31 cellular contexts compared by ENCODE assay signal in the genomic region with DNA sequence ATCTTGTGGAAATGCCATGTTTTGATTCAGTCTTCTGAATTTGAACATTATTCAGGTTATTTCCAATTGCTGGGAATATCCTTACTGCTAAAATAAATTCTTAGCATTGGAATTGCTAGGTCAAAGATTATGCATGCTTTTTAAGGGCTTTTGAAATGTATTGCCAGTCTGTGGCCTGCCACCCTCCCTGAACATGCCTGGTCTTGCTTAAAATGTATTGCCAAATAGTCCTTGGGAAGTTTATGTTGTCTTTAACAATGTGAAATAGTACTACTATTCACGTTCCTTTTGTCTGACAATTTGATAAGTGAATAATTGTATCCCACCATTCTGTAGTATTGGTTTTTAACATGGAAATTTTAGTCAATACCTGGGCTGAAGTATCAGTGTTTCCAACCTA. TPM values are rescaled to one million over a fixed set of nuclear protein-coding genes. Genes with fewer than 3 reads are reported as not detected.
A peak's percentile ranks its signal among the peaks of the same experiment; 100 is the strongest.
DNase-seq lines count a peak whose midpoint lies in the region; ATAC-seq and TF ChIP-seq lines count a peak whose summit lies in the region.
"Had no signal": no experiment of that assay in that cellular context is flagged by ENCODE, and none has a peak within 500 bp of the region (broad histone marks: within the 10 kb centered on the region; RNA-seq: fewer than 3 reads in every experiment).

No MANE protein-coding gene starts in this region.

- no peak overlapping the region for H3K4ac ChIP-seq in IMR-90 (ENCODE audit: low read depth, low read length)
- no peak overlapping the region for H3K4ac ChIP-seq in mesenchymal stem cell (ENCODE audit: low read depth in 1 of 2, low read length in 2 of 2)

- H3K9me3 ChIP-seq in IMR-90 (ENCODE audit: control insufficient read depth, insufficient read depth, low read length) (no peaks in the 10 kb centered on the region), mesenchymal stem cell (ENCODE audit: control insufficient read depth, low read length) (no peaks in the 10 kb centered on the region)
- H3K9me3 ChIP-seq: BLaER1 treated with 17β-estradiol and CSF1 and Interleukin-3, amounts not matched to agents 10 nM and 100 nM; esophagus muscularis mucosa; lower lobe of right lung; mucosa of descending colon; pancreas; spleen; upper lobe of right lung had no signal

- no peaks in the 10 kb centered on the region for H3K27me3 ChIP-seq in IMR-90 (ENCODE audit: control insufficient read depth, insufficient read depth, low read length)
- no peaks in the 10 kb centered on the region for H3K27me3 ChIP-seq in mesenchymal stem cell (ENCODE audit: control insufficient read depth in 1 of 2, insufficient read depth in 1 of 2, low read length in 2 of 2)
- H3K27me3 ChIP-seq: BLaER1 treated with 17β-estradiol and CSF1 and Interleukin-3, amounts not matched to agents 10 nM and 100 nM; esophagus muscularis mucosa; pancreas; spleen; upper lobe of right lung had no signal

- H3K27me3 Mint-ChIP-seq in activated T-cell treated with anti-CD3 and anti-CD28 coated beads, Interleukin-2, amount 50 U/mL, for 72 hours (ENCODE audit: low read depth): no peaks in the 10 kb centered on the region
- no peaks in the 10 kb centered on the region for H3K27me3 Mint-ChIP-seq in activated T-cell treated with anti-CD3 and anti-CD28 coated beads, Interleukin-2, amount 50 U/mL, for 4 hours (ENCODE audit: low read depth)
- no peaks in the 10 kb centered on the region for H3K27me3 Mint-ChIP-seq in activated naive CD8-positive, alpha-beta T cell treated with anti-CD3 and anti-CD28 coated beads, Interleukin-2, amount 50 U/mL, for 24 hours

- whole genome bisulfite sequencing in IMR-90 (ENCODE audit: extremely low coverage in 2 of 2, insufficient read length in 1 of 2), 2 experiments: no CpG with 5 or more reads among the region's 1 CpG
- WGBS in mesenchymal stem cell: no CpG with 5 or more reads among the region's 1 CpG

- H3K14ac ChIP-seq in IMR-90 (replicated peaks; ENCODE audit: low read depth, low read length): no peak overlapping the region
- no peak overlapping the region for H3K14ac ChIP-seq in mesenchymal stem cell (ENCODE audit: low read length in 2 of 2)

- H2AK5ac ChIP-seq in IMR-90 (ENCODE audit: low read depth, low read length) (no peak overlapping the region), mesenchymal stem cell (ENCODE audit: low read length, severe bottlenecking) (no peak overlapping the region)

- H3K4me3 ChIP-seq in IMR-90 (ENCODE audit: insufficient read depth, low read depth, low read length) (no peak overlapping the region), mesenchymal stem cell (ENCODE audit: insufficient read depth in 1 of 2, low read depth in 1 of 2, low read length in 2 of 2) (no peak overlapping the region)
- H3K4me3 ChIP-seq: BLaER1 treated with 17β-estradiol and CSF1 and Interleukin-3, amounts not matched to agents 10 nM and 100 nM; coronary artery; esophagus muscularis mucosa; lower lobe of right lung; mucosa of descending colon; pancreas; spleen; upper lobe of right lung had no signal

- intact Hi-C loops in IMR-90 (cut with micrococcal nuclease): no loop called here

- H3K4me1 Mint-ChIP-seq in activated T-cell treated with anti-CD3 and anti-CD28 coated beads, Interleukin-2, amount 50 U/mL, for 72 hours (ENCODE audit: low read depth): peaks cover 16% of the 10 kb centered on the region
- peaks cover 23% of the 10 kb centered on the region for H3K4me1 Mint-ChIP-seq in activated T-cell treated with anti-CD3 and anti-CD28 coated beads, Interleukin-2, amount 50 U/mL, for 4 hours (ENCODE audit: low read depth)
- H3K4me1 Mint-ChIP-seq in activated naive CD8-positive, alpha-beta T cell treated with anti-CD3 and anti-CD28 coated beads, Interleukin-2, amount 50 U/mL, for 24 hours: peaks cover 17% of the 10 kb centered on the region

- no peak for TF ChIP-seq RAD21 in IMR-90 (IDR thresholded peaks at IDR 0.05; ENCODE audit: low read length)

- H3K4me3 Mint-ChIP-seq in activated T-cell treated with anti-CD3 and anti-CD28 coated beads, Interleukin-2, amount 50 U/mL, for 72 hours: no peak overlapping the region
- H3K4me3 Mint-ChIP-seq in activated T-cell treated with anti-CD3 and anti-CD28 coated beads, Interleukin-2, amount 50 U/mL, for 4 hours: no peak overlapping the region
- H3K4me3 Mint-ChIP-seq in activated naive CD8-positive, alpha-beta T cell treated with anti-CD3 and anti-CD28 coated beads, Interleukin-2, amount 50 U/mL, for 24 hours: no peak overlapping the region
- H3K4me3 Mint-ChIP-seq: H9 had no signal

- H2AFZ ChIP-seq in IMR-90 (replicated peaks; ENCODE audit: low read length, poor library complexity) (no peak overlapping the region), mesenchymal stem cell (ENCODE audit: low read depth, low read length) (no peak overlapping the region)

- H2BK12ac ChIP-seq in mesenchymal stem cell (ENCODE audit: low read length in 2 of 2): no peak overlapping the region

- peaks cover 10 to 35% of the 10 kb centered on the region in 2 donors for H3K36me3 Mint-ChIP-seq in activated T-cell treated with anti-CD3 and anti-CD28 coated beads, Interleukin-2, amount 50 U/mL, for 72 hours (ENCODE audit: insufficient read depth in 2 of 2)
- H3K36me3 Mint-ChIP-seq in activated T-cell treated with anti-CD3 and anti-CD28 coated beads, Interleukin-2, amount 50 U/mL, for 4 hours (ENCODE audit: insufficient read depth): peaks cover 45% of the 10 kb centered on the region
- peaks cover 63% of the 10 kb centered on the region for H3K36me3 Mint-ChIP-seq in activated naive CD8-positive, alpha-beta T cell treated with anti-CD3 and anti-CD28 coated beads, Interleukin-2, amount 50 U/mL, for 24 hours (ENCODE audit: low read depth)

- ATAC-seq in activated T-cell treated with anti-CD3 and anti-CD28 coated beads, Interleukin-2, amount 50 U/mL, for 72 hours (replicated peaks in 1 of 2): no peak
- ATAC-seq in activated T-cell treated with anti-CD3 and anti-CD28 coated beads, Interleukin-2, amount 50 U/mL, for 4 hours: no peak
- ATAC-seq in IMR-90 (ENCODE audit: low read depth): no peak
- no peak for ATAC-seq in activated naive CD8-positive, alpha-beta T cell treated with anti-CD3 and anti-CD28 coated beads, Interleukin-2, amount 50 U/mL, for 24 hours
- no peak for ATAC-seq in GM19455 (IDR thresholded peaks at IDR 0.05; ENCODE audit: unreplicated experiment)
- no peak for ATAC-seq in HG03135 (IDR thresholded peaks at IDR 0.05; ENCODE audit: unreplicated experiment)
- ATAC-seq: lower lobe of right lung, mucosa of descending colon, pancreas, upper lobe of right lung had no signal

- H3K36me3 ChIP-seq in IMR-90 (ENCODE audit: control insufficient read depth, insufficient read depth, low read length) (peaks cover 40% of the 10 kb centered on the region), mesenchymal stem cell (ENCODE audit: control insufficient read depth in 1 of 2, insufficient read depth in 2 of 2, low read depth in 1 of 2, low read length in 2 of 2) (peaks cover 33 to 88% of the 10 kb centered on the region in 2 experiments)

- no peak for TF ChIP-seq CTCF in IMR-90 (conservative IDR thresholded peaks at IDR 0.05; ENCODE audit: low read depth, low read length)

- no peaks in the 10 kb centered on the region for H3K9me3 Mint-ChIP-seq in activated T-cell treated with anti-CD3 and anti-CD28 coated beads, Interleukin-2, amount 50 U/mL, for 72 hours
- H3K9me3 Mint-ChIP-seq in activated T-cell treated with anti-CD3 and anti-CD28 coated beads, Interleukin-2, amount 50 U/mL, for 4 hours: no peaks in the 10 kb centered on the region
- no peaks in the 10 kb centered on the region for H3K9me3 Mint-ChIP-seq in activated naive CD8-positive, alpha-beta T cell treated with anti-CD3 and anti-CD28 coated beads, Interleukin-2, amount 50 U/mL, for 24 hours
- H3K9me3 Mint-ChIP-seq: H9 had no signal

- in situ Hi-C loops in IMR-90 (cut with MboI; ENCODE audit: low sequenced_read_pairs): no loop called here

- no peak overlapping the region for H4K91ac ChIP-seq in IMR-90 (ENCODE audit: insufficient read depth, low read depth, low read length)
- H4K91ac ChIP-seq in mesenchymal stem cell (ENCODE audit: low read length): no peak overlapping the region

- peaks cover 19% of the 10 kb centered on the region for H4K20me1 ChIP-seq in IMR-90 (ENCODE audit: insufficient read depth, low read length)

- no peak overlapping the region for H4K5ac ChIP-seq in IMR-90 (ENCODE audit: low read depth, low read length)

- POLR2A ChIA-PET in IMR-90 (lab: Charles Lee; ENCODE audit: unreplicated experiment): no interaction called here

- CTCF ChIA-PET in IMR-90 (lab: Yijun Ruan, JAX): no interaction called here

- H3K9ac ChIP-seq in IMR-90 (ENCODE audit: low read depth, low read length) (no peak overlapping the region), mesenchymal stem cell (ENCODE audit: low read length) (peak overlapping the region; percentile 4)
- H3K9ac ChIP-seq: BLaER1 treated with 17β-estradiol and CSF1 and Interleukin-3, amounts not matched to agents 10 nM and 100 nM had no signal

- H2BK5ac ChIP-seq in IMR-90 (ENCODE audit: low read depth, low read length, poor library complexity, severe bottlenecking) (peak overlapping the region; percentile 61), mesenchymal stem cell (ENCODE audit: low read depth, low read length, poor library complexity, severe bottlenecking) (no peak overlapping the region)

- no peak for DNase-seq in activated T-cell treated with anti-CD3 and anti-CD28 coated beads, Interleukin-2, amount 50 U/mL, for 72 hours
- no peak for DNase-seq in activated T-cell treated with anti-CD3 and anti-CD28 coated beads, Interleukin-2, amount 50 U/mL, for 4 hours
- DNase-seq in IMR-90 (no peak), mesenchymal stem cell (no peak), DMS53 treated with DMSO at 0.1 percent for 48 hours (lab: John Stamatoyannopoulos, UW; ENCODE audit: unreplicated experiment) (no peak)
- no peak for DNase-seq in activated naive CD8-positive, alpha-beta T cell treated with anti-CD3 and anti-CD28 coated beads, Interleukin-2, amount 50 U/mL, for 24 hours
- DNase-seq: activated gamma-delta T cell treated with Interleukin-2 at 50 U/mL for 16 hours; amniotic stem cell; COR-L47; DMS79; effector memory CD4-positive, alpha-beta T cell; GDM1; H9; KBM-7; lower lobe of right lung; mucosa of descending colon; NCI-H1436 treated with DMSO at 0.1 percent for 48 hours; NCI-H524; pancreas; SIG-M5; spleen; stimulated activated CD4-positive, alpha-beta T cell treated with anti-CD3 and anti-CD28 coated beads, Interleukin-4, amount 100 ng/mL, for 1 hour; T-helper 9 cell; upper lobe of right lung had no signal

- no peaks in the 10 kb centered on the region for H3K4me1 ChIP-seq in IMR-90 (ENCODE audit: control insufficient read depth, insufficient read depth, low read length)
- H3K4me1 ChIP-seq in mesenchymal stem cell (ENCODE audit: control insufficient read depth, insufficient read depth, low read depth, low read length): no peaks in the 10 kb centered on the region
- H3K4me1 ChIP-seq: BLaER1 treated with 17β-estradiol and CSF1 and Interleukin-3, amounts not matched to agents 10 nM and 100 nM; lower lobe of right lung; pancreas; upper lobe of right lung had no signal

- no peak overlapping the region for H2BK15ac ChIP-seq in IMR-90 (ENCODE audit: low read depth, low read length)
- no peak overlapping the region for H2BK15ac ChIP-seq in mesenchymal stem cell (ENCODE audit: low read depth, poor library complexity, severe bottlenecking)

- no peak overlapping the region for H2BK20ac ChIP-seq in IMR-90 (ENCODE audit: low read depth, low read length)

- no peak overlapping the region for H3K27ac ChIP-seq in IMR-90 (ENCODE audit: insufficient read depth, low read length)
- H3K27ac ChIP-seq in mesenchymal stem cell (ENCODE audit: low read length, poor library complexity, severe bottlenecking): no peak overlapping the region
- H3K27ac ChIP-seq: BLaER1 treated with 17β-estradiol and CSF1 and Interleukin-3, amounts not matched to agents 10 nM and 100 nM; coronary artery; esophagus muscularis mucosa; lower lobe of right lung; pancreas; spleen; upper lobe of right lung had no signal

- H3K4me2 ChIP-seq in IMR-90 (ENCODE audit: low read depth, low read length) (no peak overlapping the region), mesenchymal stem cell (ENCODE audit: low read length, poor library complexity, severe bottlenecking) (no peak overlapping the region)
- H3K4me2 ChIP-seq: BLaER1 treated with 17β-estradiol and CSF1 and Interleukin-3, amounts not matched to agents 10 nM and 100 nM had no signal

- H2BK120ac ChIP-seq in IMR-90 (ENCODE audit: low read depth, low read length) (no peak overlapping the region), mesenchymal stem cell (ENCODE audit: low read depth, low read length) (no peak overlapping the region)

- peak overlapping the region; percentile 71 for H3K27ac Mint-ChIP-seq in activated T-cell treated with anti-CD3 and anti-CD28 coated beads, Interleukin-2, amount 50 U/mL, for 72 hours
- peak overlapping the region; percentile 22 for H3K27ac Mint-ChIP-seq in activated naive CD8-positive, alpha-beta T cell treated with anti-CD3 and anti-CD28 coated beads, Interleukin-2, amount 50 U/mL, for 24 hours

- H4K8ac ChIP-seq in IMR-90 (ENCODE audit: low read depth in 2 of 2, low read length in 2 of 2) (no peak overlapping the region; a peak in 1 of 4 replicates), mesenchymal stem cell (ENCODE audit: low read length) (no peak overlapping the region)

- no peak overlapping the region for H3K18ac ChIP-seq in IMR-90 (ENCODE audit: low read depth, low read length)
- H3K18ac ChIP-seq in mesenchymal stem cell (ENCODE audit: low read depth in 1 of 2, low read length in 2 of 2): no peak overlapping the region

- dilution Hi-C loops in IMR-90 (cut with HindIII; ENCODE audit: low sequenced_read_pairs, unreplicated experiment): no loop called here

- H3K23ac ChIP-seq in IMR-90 (ENCODE audit: low read depth, low read length) (no peak overlapping the region), mesenchymal stem cell (ENCODE audit: low read length in 2 of 2) (no peak overlapping the region)

- no peak overlapping the region for H3K56ac ChIP-seq in IMR-90 (ENCODE audit: extremely low read depth, insufficient read depth, low read length)

- BruUV-seq in IMR-90 (replicated peaks; lab: Mats Ljungman, UMichigan): no TSS peak

- no peaks in the 10 kb centered on the region for H3K9me1 ChIP-seq in IMR-90 (ENCODE audit: insufficient read depth, low read length)

- H2AK9ac ChIP-seq in IMR-90 (replicated peaks; ENCODE audit: low read depth, low read length, poor library complexity): no peak overlapping the region

- no peak for TF ChIP-seq POLR2A in IMR-90 (IDR thresholded peaks at IDR 0.05; ENCODE audit: low read depth, low read length)

- H3K79me1 ChIP-seq in IMR-90 (ENCODE audit: low read depth in 1 of 2, low read length in 2 of 2) (peaks cover 11 to 16% of the 10 kb centered on the region in 2 experiments), mesenchymal stem cell (replicated peaks; ENCODE audit: low read length, poor library complexity, severe bottlenecking) (peaks cover 5% of the 10 kb centered on the region)

RNA-seq across cellular contexts. Expression of gene TARDBP, which starts 13.6 kb away (rescaled TPM):
- 100 to 1,000 TPM; 149 to 156 TPM for total RNA-seq in activated T-cell treated with anti-CD3 and anti-CD28 coated beads, Interleukin-2, amount 50 U/mL, for 72 hours
- 100 to 1,000 TPM; 196 to 208 (median 201) TPM for total RNA-seq in activated T-cell treated with anti-CD3 and anti-CD28 coated beads, Interleukin-2, amount 50 U/mL, for 4 hours
- 36.7 and 98.0 TPM in 2 replicates for total RNA-seq in IMR-90 (2012; rRNA removed)
- polyA plus RNA-seq in IMR-90 (2012; rRNA removed): 161 and 196 TPM in 2 replicates
- polyA plus RNA-seq in IMR-90 (2012; cell fraction: cytosol; rRNA removed): 51.4 and 70.0 TPM in 2 replicates
- 55.1 and 182 TPM in 2 replicates for polyA plus RNA-seq in IMR-90 (2012; cell fraction: nucleus; rRNA removed; ENCODE audit: low replicate concordance)
- 132 TPM for polyA plus RNA-seq in mesenchymal stem cell (2013, experiment 1 of 2)
- 135 TPM for polyA plus RNA-seq in mesenchymal stem cell (2013, experiment 2 of 2)

RNA-seq across cellular contexts. Expression of gene MASP2, which starts 21.0 kb away (rescaled TPM):
- under 1 TPM; 0.19 to 0.56 TPM for total RNA-seq in activated T-cell treated with anti-CD3 and anti-CD28 coated beads, Interleukin-2, amount 50 U/mL, for 72 hours
- total RNA-seq in activated T-cell treated with anti-CD3 and anti-CD28 coated beads, Interleukin-2, amount 50 U/mL, for 4 hours: 1 to 10 TPM in 1 of 3 donors, under 1 TPM in 2; 0.48 to 1.0 (median 0.50) TPM
- not detected in 2 replicates for total RNA-seq in IMR-90 (2012; rRNA removed)
- 0.03 and 0.04 TPM in 2 replicates for polyA plus RNA-seq in IMR-90 (2012; rRNA removed)
- 0.01 TPM in 1 of 2 replicates, not detected in the other for polyA plus RNA-seq in IMR-90 (2012; cell fraction: cytosol; rRNA removed)
- 0.13 and 0.34 TPM in 2 replicates for polyA plus RNA-seq in IMR-90 (2012; cell fraction: nucleus; rRNA removed; ENCODE audit: low replicate concordance)
- polyA plus RNA-seq in mesenchymal stem cell (2013, experiment 1 of 2): not detected
- polyA plus RNA-seq in mesenchymal stem cell (2013, experiment 2 of 2): not detected
- total RNA-seq: esophagus muscularis mucosa, frontal cortex, lower lobe of right lung, mucosa of descending colon, pancreas, spleen, upper lobe of right lung had no signal
- polyA plus RNA-seq: neural cell had no signal

RNA-seq across cellular contexts. Expression of gene SRM, which starts 33.8 kb away (rescaled TPM):
- 10 to 100 TPM; 58.8 to 77.5 TPM for total RNA-seq in activated T-cell treated with anti-CD3 and anti-CD28 coated beads, Interleukin-2, amount 50 U/mL, for 72 hours
- 100 to 1,000 TPM; 622 to 706 (median 667) TPM for total RNA-seq in activated T-cell treated with anti-CD3 and anti-CD28 coated beads, Interleukin-2, amount 50 U/mL, for 4 hours
- 23.1 and 25.6 TPM in 2 replicates for total RNA-seq in IMR-90 (2012; rRNA removed)
- polyA plus RNA-seq in IMR-90 (2012; rRNA removed): 160 and 203 TPM in 2 replicates
- polyA plus RNA-seq in IMR-90 (2012; cell fraction: cytosol; rRNA removed): 336 and 350 TPM in 2 replicates
- 66.9 and 159 TPM in 2 replicates for polyA plus RNA-seq in IMR-90 (2012; cell fraction: nucleus; rRNA removed; ENCODE audit: low replicate concordance)
- 208 TPM for polyA plus RNA-seq in mesenchymal stem cell (2013, experiment 1 of 2)
- polyA plus RNA-seq in mesenchymal stem cell (2013, experiment 2 of 2): 196 TPM

Comparison
In these comparisons a context has a peak if more than half of its experiments do, and no peak if none do; other contexts are left out.
1. RNA of gene SRM, which starts 33.8 kb away (total RNA-seq): 622 to 706 TPM in activated T-cell treated with anti-CD3 and anti-CD28 coated beads, Interleukin-2, amount 50 U/mL, for 4 hours; 58.8 to 77.5 TPM in activated T-cell treated with anti-CD3 and anti-CD28 coated beads, Interleukin-2, amount 50 U/mL, for 72 hours and 23.1 to 25.6 TPM in IMR-90; every median in the first group is over 4 times any median in the second.